ENCODE assay signal across 1 cellular context in the genomic region with DNA sequence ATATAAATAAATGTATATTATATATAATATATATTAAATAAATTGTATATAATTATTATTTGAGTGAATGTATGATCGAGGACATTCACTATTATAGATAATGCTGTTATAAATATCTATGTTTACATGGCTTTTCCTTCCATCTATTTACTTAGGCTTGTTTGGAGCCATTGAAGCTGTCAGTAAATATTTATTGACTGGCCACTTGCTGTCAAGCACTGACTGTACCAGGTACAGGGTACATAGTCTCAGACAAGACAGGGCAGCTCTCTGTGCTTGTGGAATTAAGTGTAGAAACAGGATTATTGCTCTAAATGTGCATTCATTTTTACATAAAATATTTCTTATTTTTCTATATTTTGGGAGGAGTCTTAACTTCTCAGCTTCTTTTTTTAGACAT.
A peak's percentile ranks its signal among the peaks of the same experiment; 100 is the strongest.
TF ChIP-seq lines count a peak whose summit lies in the region.

No MANE protein-coding gene starts in this region.

TF ChIP-seq in HepG2, 621 proteins besides CTCF, POLR2A, EP300 and RAD21 (continued from another document and continues in another):
- TF ChIP-seq, protein P1, sequence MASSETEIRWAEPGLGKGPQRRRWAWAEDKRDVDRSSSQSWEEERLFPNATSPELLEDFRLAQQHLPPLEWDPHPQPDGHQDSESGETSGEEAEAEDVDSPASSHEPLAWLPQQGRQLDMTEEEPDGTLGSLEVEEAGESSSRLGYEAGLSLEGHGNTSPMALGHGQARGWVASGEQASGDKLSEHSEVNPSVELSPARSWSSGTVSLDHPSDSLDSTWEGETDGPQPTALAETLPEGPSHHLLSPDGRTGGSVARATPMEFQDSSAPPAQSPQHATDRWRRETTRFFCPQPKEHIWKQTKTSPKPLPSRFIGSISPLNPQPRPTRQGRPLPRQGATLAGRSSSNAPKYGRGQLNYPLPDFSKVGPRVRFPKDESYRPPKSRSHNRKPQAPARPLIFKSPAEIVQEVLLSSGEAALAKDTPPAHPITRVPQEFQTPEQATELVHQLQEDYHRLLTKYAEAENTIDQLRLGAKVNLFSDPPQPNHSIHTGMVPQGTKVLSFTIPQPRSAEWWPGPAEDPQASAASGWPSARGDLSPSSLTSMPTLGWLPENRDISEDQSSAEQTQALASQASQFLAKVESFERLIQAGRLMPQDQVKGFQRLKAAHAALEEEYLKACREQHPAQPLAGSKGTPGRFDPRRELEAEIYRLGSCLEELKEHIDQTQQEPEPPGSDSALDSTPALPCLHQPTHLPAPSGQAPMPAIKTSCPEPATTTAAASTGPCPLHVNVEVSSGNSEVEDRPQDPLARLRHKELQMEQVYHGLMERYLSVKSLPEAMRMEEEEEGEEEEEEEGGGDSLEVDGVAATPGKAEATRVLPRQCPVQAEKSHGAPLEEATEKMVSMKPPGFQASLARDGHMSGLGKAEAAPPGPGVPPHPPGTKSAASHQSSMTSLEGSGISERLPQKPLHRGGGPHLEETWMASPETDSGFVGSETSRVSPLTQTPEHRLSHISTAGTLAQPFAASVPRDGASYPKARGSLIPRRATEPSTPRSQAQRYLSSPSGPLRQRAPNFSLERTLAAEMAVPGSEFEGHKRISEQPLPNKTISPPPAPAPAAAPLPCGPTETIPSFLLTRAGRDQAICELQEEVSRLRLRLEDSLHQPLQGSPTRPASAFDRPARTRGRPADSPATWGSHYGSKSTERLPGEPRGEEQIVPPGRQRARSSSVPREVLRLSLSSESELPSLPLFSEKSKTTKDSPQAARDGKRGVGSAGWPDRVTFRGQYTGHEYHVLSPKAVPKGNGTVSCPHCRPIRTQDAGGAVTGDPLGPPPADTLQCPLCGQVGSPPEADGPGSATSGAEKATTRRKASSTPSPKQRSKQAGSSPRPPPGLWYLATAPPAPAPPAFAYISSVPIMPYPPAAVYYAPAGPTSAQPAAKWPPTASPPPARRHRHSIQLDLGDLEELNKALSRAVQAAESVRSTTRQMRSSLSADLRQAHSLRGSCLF (CRISPR knock-in tag; IDR thresholded peaks at IDR 0.05; ENCODE audit: borderline replicate concordance) = no peak
- TF ChIP-seq, protein P2, sequence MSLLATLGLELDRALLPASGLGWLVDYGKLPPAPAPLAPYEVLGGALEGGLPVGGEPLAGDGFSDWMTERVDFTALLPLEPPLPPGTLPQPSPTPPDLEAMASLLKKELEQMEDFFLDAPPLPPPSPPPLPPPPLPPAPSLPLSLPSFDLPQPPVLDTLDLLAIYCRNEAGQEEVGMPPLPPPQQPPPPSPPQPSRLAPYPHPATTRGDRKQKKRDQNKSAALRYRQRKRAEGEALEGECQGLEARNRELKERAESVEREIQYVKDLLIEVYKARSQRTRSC (CRISPR knock-in tag; IDR thresholded peaks at IDR 0.05; ENCODE audit: low read depth) = no peak
- TF ChIP-seq HINFP (CRISPR knock-in tag; IDR thresholded peaks at IDR 0.05; ENCODE audit: low read depth) (no peak), ZFAT (CRISPR knock-in tag; conservative IDR thresholded peaks at IDR 0.05) (no peak), FOXC1 (CRISPR knock-in tag; IDR thresholded peaks at IDR 0.05; ENCODE audit: borderline replicate concordance) (no peak), NONO (IDR thresholded peaks at IDR 0.05) (no peak), NONO (CRISPR knock-in tag; conservative IDR thresholded peaks at IDR 0.05) (no peak), ZNF720 (CRISPR knock-in tag; IDR thresholded peaks at IDR 0.05) (no peak), ZMYM4 (CRISPR knock-in tag; IDR thresholded peaks at IDR 0.05) (no peak), SRY (CRISPR knock-in tag; IDR thresholded peaks at IDR 0.05) (no peak), KAT7 (CRISPR knock-in tag; IDR thresholded peaks at IDR 0.05; ENCODE audit: borderline replicate concordance) (no peak), HNRNPUL1 (IDR thresholded peaks at IDR 0.05; ENCODE audit: low read depth, low read length) (no peak), SOX13 (IDR thresholded peaks at IDR 0.05) (no peak), SOX13 (CRISPR knock-in tag; conservative IDR thresholded peaks at IDR 0.05 in 1 of 2, IDR thresholded peaks at IDR 0.05 in 1 of 2) (peak in 1 of 2 experiments; percentile 78; a peak in 2 of 4 replicates), SCMH1 (CRISPR knock-in tag; IDR thresholded peaks at IDR 0.05; ENCODE audit: borderline replicate concordance) (no peak), THRA (CRISPR knock-in tag; IDR thresholded peaks at IDR 0.05; ENCODE audit: borderline replicate concordance) (peak; percentile 58; the same call in 1 of the 2 replicates), BCL6 (CRISPR knock-in tag; IDR thresholded peaks at IDR 0.05) (peak; percentile 94), RXRB (CRISPR knock-in tag; IDR thresholded peaks at IDR 0.05; ENCODE audit: borderline replicate concordance) (peak; percentile 78), FOSL1 (CRISPR knock-in tag; IDR thresholded peaks at IDR 0.05; ENCODE audit: borderline replicate concordance) (no peak), KLF13 (CRISPR knock-in tag; IDR thresholded peaks at IDR 0.05) (no peak), MXD3 (CRISPR knock-in tag; IDR thresholded peaks at IDR 0.05) (no peak), MEF2D (CRISPR knock-in tag; IDR thresholded peaks at IDR 0.05) (no peak; the same call in 1 of the 2 replicates), PPARG (CRISPR knock-in tag; conservative IDR thresholded peaks at IDR 0.05) (peak; percentile 35; the same call in 1 of the 2 replicates), ZNF747 (CRISPR knock-in tag; IDR thresholded peaks at IDR 0.05; ENCODE audit: borderline replicate concordance) (no peak), ZBTB44 (CRISPR knock-in tag; IDR thresholded peaks at IDR 0.05) (no peak), ATF2 (CRISPR knock-in tag; IDR thresholded peaks at IDR 0.05) (no peak), GATA4 (IDR thresholded peaks at IDR 0.05; ENCODE audit: borderline replicate concordance, low read depth) (peak; percentile 49; the same call in 1 of the 2 replicates), KIAA2018 (CRISPR knock-in tag; IDR thresholded peaks at IDR 0.05; ENCODE audit: borderline replicate concordance) (no peak), ZNF773 (CRISPR knock-in tag; IDR thresholded peaks at IDR 0.05; ENCODE audit: borderline replicate concordance) (no peak)
- TF ChIP-seq, protein P3, sequence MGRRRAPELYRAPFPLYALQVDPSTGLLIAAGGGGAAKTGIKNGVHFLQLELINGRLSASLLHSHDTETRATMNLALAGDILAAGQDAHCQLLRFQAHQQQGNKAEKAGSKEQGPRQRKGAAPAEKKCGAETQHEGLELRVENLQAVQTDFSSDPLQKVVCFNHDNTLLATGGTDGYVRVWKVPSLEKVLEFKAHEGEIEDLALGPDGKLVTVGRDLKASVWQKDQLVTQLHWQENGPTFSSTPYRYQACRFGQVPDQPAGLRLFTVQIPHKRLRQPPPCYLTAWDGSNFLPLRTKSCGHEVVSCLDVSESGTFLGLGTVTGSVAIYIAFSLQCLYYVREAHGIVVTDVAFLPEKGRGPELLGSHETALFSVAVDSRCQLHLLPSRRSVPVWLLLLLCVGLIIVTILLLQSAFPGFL (CRISPR knock-in tag; IDR thresholded peaks at IDR 0.05) = no peak
